ENCODE assay signal across 13 cellular contexts in genomic region chr7:68684246-68684850, GRCh38.
DNase-seq lines count a peak whose midpoint lies in the region; ATAC-seq, FAIRE-seq and TF ChIP-seq lines count a peak whose summit lies in the region.
"Had no signal": no experiment of that assay in that cellular context is flagged by ENCODE, and none has a peak within 500 bp of the region (broad histone marks: within the 10 kb centered on the region; RNA-seq: fewer than 3 reads in every experiment).

No MANE protein-coding gene starts in this region.

- peak in 1 of 2 experiments; percentile 24 for DNase-seq in A549 (ENCODE audit: low read depth in 1 of 2, low spot score in 1 of 2)
- DNase-seq in NCI-H1436 treated with DMSO at 0.1 percent for 48 hours (lab: John Stamatoyannopoulos, UW): peak; percentile 52
- DNase-seq in SHP77 treated with DMSO at 0.1 percent for 48 hours (lab: John Stamatoyannopoulos, UW): peak; percentile 37
- DNase-seq in head of caudate nucleus: peak in 34 of 42 donors; percentile 13 to 83 (median 44)
- DNase-seq in stomach: no peak
- no peak for DNase-seq in SK-N-DZ (ENCODE audit: low spot score)
- no peak for DNase-seq in activated CD4-positive, alpha-beta T cell treated with anti-CD3 and anti-CD28 coated beads for 1 hour
- DNase-seq: adrenal gland; left colon; NCI-H446; stimulated activated CD4-positive, alpha-beta T cell treated with anti-CD3 and anti-CD28 coated beads, Interleukin-4, amount 100 ng/mL, for 4 hours; T-cell had no signal

- TF ChIP-seq RAD21 in A549 (conservative IDR thresholded peaks at IDR 0.05 in 1 of 2, IDR thresholded peaks at IDR 0.05 in 1 of 2): no peak

- no peaks in the 10 kb centered on the region for H3K27me3 ChIP-seq in stomach
- H3K27me3 ChIP-seq: adrenal gland had no signal

- TF ChIP-seq POLR2A in A549 (IDR thresholded peaks at IDR 0.05; ENCODE audit: low read length) (no peak), stomach (IDR thresholded peaks at IDR 0.05) (no peak)

- FAIRE-seq in A549 (lab: Jason Lieb, UNC): no peak

- H3K9me3 ChIP-seq in A549 (no peaks in the 10 kb centered on the region), stomach (peaks cover 0 to 9% (median 2%) of the 10 kb centered on the region in 4 donors)
- H3K9me3 ChIP-seq: adrenal gland had no signal

- intact Hi-C loops in head of caudate nucleus (cut with DNase I) (no loop called here), stomach (cut with DNase I; ENCODE audit: low total_unique reads) (no loop called here)

- TF ChIP-seq EP300 in A549 (IDR thresholded peaks at IDR 0.05): no peak
- no peak for TF ChIP-seq EP300 in stomach (IDR thresholded peaks at IDR 0.05)

- ATAC-seq in A549 (peak in 1 of 2 experiments; percentile 30; a peak in 2 of 6 replicates), GM19463 (IDR thresholded peaks at IDR 0.05; ENCODE audit: unreplicated experiment) (no peak)
- ATAC-seq: left colon, T-cell had no signal

- H3K36me3 ChIP-seq in stomach: no peaks in the 10 kb centered on the region
- H3K36me3 ChIP-seq: adrenal gland had no signal

- H3K4me3 ChIP-seq in A549: no peak overlapping the region
- H3K4me3 ChIP-seq in stomach: no peak overlapping the region
- H3K4me3 ChIP-seq: adrenal gland had no signal

- POLR2A ChIA-PET in A549 (lab: Yijun Ruan, JAX): no interaction called here

- CTCF ChIA-PET in A549 (lab: Yijun Ruan, JAX): no interaction called here

- TF ChIP-seq CTCF in A549 (IDR thresholded peaks at IDR 0.05) (no peak), stomach (IDR thresholded peaks at IDR 0.05) (no peak)

- H3K4me2 ChIP-seq in A549: no peak overlapping the region

- H3K4me1 ChIP-seq in A549 (peaks cover 11% of the 10 kb centered on the region; the same call in 1 of the 3 replicates), stomach (no peaks in the 10 kb centered on the region)
- H3K4me1 ChIP-seq: adrenal gland had no signal

- WGBS in A549 (ENCODE audit: missing lambda C conversion rate): 92% methylated on average over 8 of the region's 8 CpGs
- WGBS in stomach, 5 donors: 78 to 85% (median 81%) methylated on average over 8 of the region's 8 CpGs

- H3K27ac ChIP-seq in A549 (peak overlapping the region in 1 of 2 experiments; percentile 6; a peak in 1 of 6 replicates), stomach (no peak overlapping the region)
- H3K27ac ChIP-seq: adrenal gland had no signal

TF ChIP-seq in A549, 52 proteins besides CTCF, POLR2A, EP300 and RAD21:
- TF ChIP-seq MAFK (IDR thresholded peaks at IDR 0.05; ENCODE audit: partially characterized antibody): peak; percentile 57
- no peak for TF ChIP-seq HOXB13 (CRISPR knock-in tag; IDR thresholded peaks at IDR 0.05; ENCODE audit: low read depth)
TF ChIP-seq in A549: peak in this region for 1.

Comparison
In these comparisons a context has a peak if more than half of its experiments do, and no peak if none do; other contexts are left out.
1. DNase-seq: peak in NCI-H1436 treated with DMSO at 0.1 percent for 48 hours (single experiment), SHP77 treated with DMSO at 0.1 percent for 48 hours (single experiment) and head of caudate nucleus (34 of 42); none in stomach (single experiment), SK-N-DZ (single experiment) and activated CD4-positive, alpha-beta T cell treated with anti-CD3 and anti-CD28 coated beads for 1 hour (single experiment).